8 cellular contexts compared by ENCODE assay signal in genomic region chr12:31728289-31728916, GRCh38. TPM values are rescaled to one million over a fixed set of nuclear protein-coding genes. Genes with fewer than 3 reads are reported as not detected.
DNase-seq lines count a peak whose midpoint lies in the region; ATAC-seq, FAIRE-seq and TF ChIP-seq lines count a peak whose summit lies in the region.

No MANE protein-coding gene starts in this region.

- peaks cover 4% of the 10 kb centered on the region for H3K9me3 Mint-ChIP-seq in activated CD8-positive, alpha-beta memory T cell treated with anti-CD3 and anti-CD28 coated beads, Interleukin-2, amount 10 ng/mL, durations not matched to agents 7 days and 5 days (ENCODE audit: low read depth)
- peaks cover 23% of the 10 kb centered on the region for H3K9me3 Mint-ChIP-seq in activated CD4-positive, alpha-beta T cell treated with anti-CD3 and anti-CD28 coated beads, Interleukin-2, amount 10 ng/mL, durations not matched to agents 7 days and 5 days
- H3K9me3 Mint-ChIP-seq in glutamatergic neuron (ENCODE audit: unreplicated experiment) (peaks cover 10% of the 10 kb centered on the region), osteocyte (ENCODE audit: unreplicated experiment) (peaks cover 3% of the 10 kb centered on the region)

- H3K27ac Mint-ChIP-seq in activated CD8-positive, alpha-beta memory T cell treated with anti-CD3 and anti-CD28 coated beads, Interleukin-2, amount 10 ng/mL, durations not matched to agents 7 days and 5 days: peak overlapping the region; percentile 99
- H3K27ac Mint-ChIP-seq in activated CD4-positive, alpha-beta T cell treated with anti-CD3 and anti-CD28 coated beads, Interleukin-2, amount 10 ng/mL, durations not matched to agents 7 days and 5 days: peak overlapping the region; percentile 99
- peak overlapping the region; percentile 96 for H3K27ac Mint-ChIP-seq in glutamatergic neuron (ENCODE audit: unreplicated experiment)
- peak overlapping the region; percentile 97 for H3K27ac Mint-ChIP-seq in osteocyte (ENCODE audit: unreplicated experiment)

- TF ChIP-seq CTCF in glutamatergic neuron (IDR thresholded peaks at IDR 0.05; ENCODE audit: partially characterized antibody, unreplicated experiment) (no peak), osteocyte (IDR thresholded peaks at IDR 0.05) (no peak)

- peak; percentile 13 for ATAC-seq in activated CD8-positive, alpha-beta memory T cell treated with anti-CD3 and anti-CD28 coated beads, Interleukin-2, amount 10 ng/mL, durations not matched to agents 7 days and 5 days
- no peak for ATAC-seq in GM21360 (IDR thresholded peaks at IDR 0.05; ENCODE audit: unreplicated experiment)

- H3K4me3 ChIP-seq in HUES6 (ENCODE audit: low read depth, low read length): peak overlapping the region; percentile 76

- H3K36me3 Mint-ChIP-seq in activated CD8-positive, alpha-beta memory T cell treated with anti-CD3 and anti-CD28 coated beads, Interleukin-2, amount 10 ng/mL, durations not matched to agents 7 days and 5 days: peaks cover 26% of the 10 kb centered on the region
- H3K36me3 Mint-ChIP-seq in activated CD4-positive, alpha-beta T cell treated with anti-CD3 and anti-CD28 coated beads, Interleukin-2, amount 10 ng/mL, durations not matched to agents 7 days and 5 days (ENCODE audit: low read depth): peaks cover 44% of the 10 kb centered on the region
- H3K36me3 Mint-ChIP-seq in glutamatergic neuron (ENCODE audit: unreplicated experiment): no peaks in the 10 kb centered on the region
- H3K36me3 Mint-ChIP-seq in osteocyte (ENCODE audit: unreplicated experiment): no peaks in the 10 kb centered on the region

- FAIRE-seq in RCC 7860 (lab: Jason Lieb, UNC): no peak

- no peaks in the 10 kb centered on the region for H3K36me3 ChIP-seq in HUES6 (ENCODE audit: control insufficient read depth, insufficient read depth, low read length)

- POLR2A ChIA-PET in activated CD4-positive, alpha-beta T cell treated with anti-CD3 and anti-CD28 coated beads, Interleukin-2, amount 10 ng/mL, durations not matched to agents 7 days and 5 days (lab: Charles Lee): interaction anchor here (0.7 kb wide), 1 partner anchor 168 kb away, joined by 6 read pairs; no protein-coding TSS in a partner anchor

- peak overlapping the region; percentile 83 for H3K9ac ChIP-seq in HUES6 (ENCODE audit: low read length)

- H3K27me3 ChIP-seq in HUES6 (ENCODE audit: control insufficient read depth, insufficient read depth, low read length): no peaks in the 10 kb centered on the region

- peak overlapping the region; percentile 95 for H3K4me3 Mint-ChIP-seq in activated CD8-positive, alpha-beta memory T cell treated with anti-CD3 and anti-CD28 coated beads, Interleukin-2, amount 10 ng/mL, durations not matched to agents 7 days and 5 days
- H3K4me3 Mint-ChIP-seq in activated CD4-positive, alpha-beta T cell treated with anti-CD3 and anti-CD28 coated beads, Interleukin-2, amount 10 ng/mL, durations not matched to agents 7 days and 5 days: peak overlapping the region; percentile 93
- H3K4me3 Mint-ChIP-seq in glutamatergic neuron (ENCODE audit: unreplicated experiment) (peak overlapping the region; percentile 97), osteocyte (ENCODE audit: unreplicated experiment) (peak overlapping the region; percentile 99)

- peaks cover 4% of the 10 kb centered on the region for H3K27me3 Mint-ChIP-seq in activated CD8-positive, alpha-beta memory T cell treated with anti-CD3 and anti-CD28 coated beads, Interleukin-2, amount 10 ng/mL, durations not matched to agents 7 days and 5 days
- H3K27me3 Mint-ChIP-seq in activated CD4-positive, alpha-beta T cell treated with anti-CD3 and anti-CD28 coated beads, Interleukin-2, amount 10 ng/mL, durations not matched to agents 7 days and 5 days: no peaks in the 10 kb centered on the region
- peaks cover 8% of the 10 kb centered on the region for H3K27me3 Mint-ChIP-seq in glutamatergic neuron (ENCODE audit: unreplicated experiment)
- H3K27me3 Mint-ChIP-seq in osteocyte (ENCODE audit: unreplicated experiment): no peaks in the 10 kb centered on the region

- peaks cover 45% of the 10 kb centered on the region for H3K4me1 Mint-ChIP-seq in activated CD8-positive, alpha-beta memory T cell treated with anti-CD3 and anti-CD28 coated beads, Interleukin-2, amount 10 ng/mL, durations not matched to agents 7 days and 5 days
- H3K4me1 Mint-ChIP-seq in activated CD4-positive, alpha-beta T cell treated with anti-CD3 and anti-CD28 coated beads, Interleukin-2, amount 10 ng/mL, durations not matched to agents 7 days and 5 days: peaks cover 50% of the 10 kb centered on the region
- H3K4me1 Mint-ChIP-seq in glutamatergic neuron (ENCODE audit: low read depth, unreplicated experiment) (peaks cover 3% of the 10 kb centered on the region), osteocyte (ENCODE audit: unreplicated experiment) (peaks cover 34% of the 10 kb centered on the region)

- DNase-seq in activated CD8-positive, alpha-beta memory T cell treated with anti-CD3 and anti-CD28 coated beads, Interleukin-2, amount 10 ng/mL, durations not matched to agents 7 days and 5 days: peak; percentile 65
- no peak for DNase-seq in activated CD8-positive, alpha-beta memory T cell treated with anti-CD3 and anti-CD28 coated beads for 24 hours
- DNase-seq in activated CD4-positive, alpha-beta T cell treated with anti-CD3 and anti-CD28 coated beads, Interleukin-2, amount 10 ng/mL, durations not matched to agents 7 days and 5 days: peak; percentile 45
- DNase-seq in glutamatergic neuron: peak; percentile 43
- no peak for DNase-seq in osteocyte (ENCODE audit: extremely low spot score, unreplicated experiment)
- no peak for DNase-seq in RCC 7860 (ENCODE audit: low spot score)

- peaks cover 12% of the 10 kb centered on the region; the same call in 1 of the 2 replicates for H3K9me3 ChIP-seq in HUES6 (ENCODE audit: control insufficient read depth, insufficient read depth, low read depth, low read length)

- CTCF ChIA-PET in activated CD8-positive, alpha-beta memory T cell treated with anti-CD3 and anti-CD28 coated beads, Interleukin-2, amount 10 ng/mL, durations not matched to agents 7 days and 5 days (lab: Charles Lee): interaction anchor here (1.1 to 2.7 kb wide), 6 partner anchors 12 to 264 kb away, joined by 3 to 15 read pairs (median 4); partner anchors contain the start of genes ETFBKMT and RESF1
- CTCF ChIA-PET in activated CD4-positive, alpha-beta T cell treated with anti-CD3 and anti-CD28 coated beads, Interleukin-2, amount 10 ng/mL, durations not matched to agents 7 days and 5 days (lab: Charles Lee): interaction anchor here (0.6 to 3.2 kb wide), 6 partner anchors 10 to 265 kb away, joined by 3 to 11 read pairs (median 3); no protein-coding TSS in a partner anchor

- H3K4me1 ChIP-seq in HUES6 (ENCODE audit: control insufficient read depth, insufficient read depth, low read length): peaks cover 22% of the 10 kb centered on the region

- peak overlapping the region; percentile 77; the same call in 1 of the 2 replicates for H3K27ac ChIP-seq in HUES6 (ENCODE audit: low read depth, low read length)

RNA-seq across cellular contexts. Expression of gene AMN1, which starts 0.4 kb away (rescaled TPM):
- total RNA-seq in activated CD8-positive, alpha-beta memory T cell treated with anti-CD3 and anti-CD28 coated beads, Interleukin-2, amount 10 ng/mL, durations not matched to agents 7 days and 5 days: 1 to 10 TPM; 3.1 to 3.9 TPM
- total RNA-seq in activated CD4-positive, alpha-beta T cell treated with anti-CD3 and anti-CD28 coated beads, Interleukin-2, amount 10 ng/mL, durations not matched to agents 7 days and 5 days: 1 to 10 TPM; 6.1 to 6.6 TPM
- 12.6 TPM for total RNA-seq in glutamatergic neuron (ENCODE audit: unreplicated experiment)
- 5.3 and 8.5 TPM in 2 replicates for total RNA-seq in osteocyte

Comparison
In these comparisons a context has a peak if more than half of its experiments do, and no peak if none do; other contexts are left out.
1. DNase-seq: peak in activated CD8-positive, alpha-beta memory T cell treated with anti-CD3 and anti-CD28 coated beads, Interleukin-2, amount 10 ng/mL, durations not matched to agents 7 days and 5 days (single experiment), activated CD4-positive, alpha-beta T cell treated with anti-CD3 and anti-CD28 coated beads, Interleukin-2, amount 10 ng/mL, durations not matched to agents 7 days and 5 days (single experiment) and glutamatergic neuron (single experiment); none in activated CD8-positive, alpha-beta memory T cell treated with anti-CD3 and anti-CD28 coated beads for 24 hours (single experiment), osteocyte (single experiment) and RCC 7860 (single experiment).
2. Peak in every context shown above with its lines, with median percentiles within 50 percentile points of each other: H3K27ac Mint-ChIP-seq and H3K4me3 Mint-ChIP-seq.